Comparison of ENCODE assay signal across 1 cellular context in the genomic region with DNA sequence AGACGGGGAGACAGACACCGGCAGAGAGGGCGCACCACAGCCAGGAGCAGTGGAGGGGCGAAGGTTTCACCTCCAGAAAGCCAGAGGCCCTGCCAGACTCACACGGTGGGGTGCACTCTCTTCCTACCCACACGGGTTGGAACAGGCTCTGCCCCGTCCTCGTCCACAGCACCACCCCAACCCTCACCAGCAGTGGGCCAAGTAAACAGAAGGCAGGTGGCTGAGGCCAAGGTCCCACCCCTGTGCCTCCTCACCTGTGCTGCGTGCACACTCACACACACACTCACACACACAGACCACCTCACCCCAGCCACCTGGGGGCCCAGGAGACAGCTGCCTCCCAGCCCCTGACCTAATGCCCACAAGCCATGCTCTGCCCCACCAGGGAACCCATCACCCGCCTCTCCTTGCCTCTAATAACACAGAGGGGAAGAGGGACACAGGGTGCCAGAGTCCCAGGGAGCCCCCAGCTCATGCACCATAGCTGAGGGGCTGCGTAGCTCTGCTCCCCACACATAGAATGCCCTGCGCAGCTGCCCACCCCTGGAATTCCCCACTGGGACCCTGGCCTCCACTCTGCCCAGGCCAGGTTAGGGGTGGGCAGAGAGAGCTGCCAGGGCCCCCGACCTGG.
TF ChIP-seq lines count a peak whose summit lies in the region.

No MANE protein-coding gene starts in this region.

TF ChIP-seq in GM12878, 131 proteins besides CTCF, POLR2A, EP300 and RAD21:
- no peak for TF ChIP-seq POLR2AphosphoS2 (IDR thresholded peaks at IDR 0.05; ENCODE audit: low read depth, low read length)
- TF ChIP-seq BCLAF1 (IDR thresholded peaks at IDR 0.05) = no peak
- no peak for TF ChIP-seq CBFB (IDR thresholded peaks at IDR 0.05; ENCODE audit: low read depth)
- TF ChIP-seq ZNF217 (IDR thresholded peaks at IDR 0.05) = no peak
- TF ChIP-seq, protein P1, sequence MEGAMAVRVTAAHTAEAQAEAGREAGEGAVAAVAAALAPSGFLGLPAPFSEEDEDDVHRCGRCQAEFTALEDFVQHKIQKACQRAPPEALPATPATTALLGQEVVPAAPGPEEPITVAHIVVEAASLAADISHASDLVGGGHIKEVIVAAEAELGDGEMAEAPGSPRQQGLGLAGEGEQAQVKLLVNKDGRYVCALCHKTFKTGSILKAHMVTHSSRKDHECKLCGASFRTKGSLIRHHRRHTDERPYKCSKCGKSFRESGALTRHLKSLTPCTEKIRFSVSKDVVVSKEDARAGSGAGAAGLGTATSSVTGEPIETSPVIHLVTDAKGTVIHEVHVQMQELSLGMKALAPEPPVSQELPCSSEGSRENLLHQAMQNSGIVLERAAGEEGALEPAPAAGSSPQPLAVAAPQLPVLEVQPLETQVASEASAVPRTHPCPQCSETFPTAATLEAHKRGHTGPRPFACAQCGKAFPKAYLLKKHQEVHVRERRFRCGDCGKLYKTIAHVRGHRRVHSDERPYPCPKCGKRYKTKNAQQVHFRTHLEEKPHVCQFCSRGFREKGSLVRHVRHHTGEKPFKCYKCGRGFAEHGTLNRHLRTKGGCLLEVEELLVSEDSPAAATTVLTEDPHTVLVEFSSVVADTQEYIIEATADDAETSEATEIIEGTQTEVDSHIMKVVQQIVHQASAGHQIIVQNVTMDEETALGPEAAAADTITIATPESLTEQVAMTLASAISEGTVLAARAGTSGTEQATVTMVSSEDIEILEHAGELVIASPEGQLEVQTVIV (IDR thresholded peaks at IDR 0.05; ENCODE audit: borderline replicate concordance, partially characterized antibody) = no peak
- TF ChIP-seq NBN (IDR thresholded peaks at IDR 0.05) = 0 out of 2 replicates have a peak, but pooled peaks have one; percentile 18
- no peak for TF ChIP-seq ZNF384 (IDR thresholded peaks at IDR 0.05; ENCODE audit: borderline replicate concordance, low read depth, low read length)
- 0 out of 2 replicates have a peak, but pooled peaks have one; percentile 36 for TF ChIP-seq HDGF (IDR thresholded peaks at IDR 0.05)
- TF ChIP-seq TCF3 (IDR thresholded peaks at IDR 0.05; ENCODE audit: borderline replicate concordance, insufficient read depth, low read depth, low read length) = no peak
- TF ChIP-seq, protein P2, sequence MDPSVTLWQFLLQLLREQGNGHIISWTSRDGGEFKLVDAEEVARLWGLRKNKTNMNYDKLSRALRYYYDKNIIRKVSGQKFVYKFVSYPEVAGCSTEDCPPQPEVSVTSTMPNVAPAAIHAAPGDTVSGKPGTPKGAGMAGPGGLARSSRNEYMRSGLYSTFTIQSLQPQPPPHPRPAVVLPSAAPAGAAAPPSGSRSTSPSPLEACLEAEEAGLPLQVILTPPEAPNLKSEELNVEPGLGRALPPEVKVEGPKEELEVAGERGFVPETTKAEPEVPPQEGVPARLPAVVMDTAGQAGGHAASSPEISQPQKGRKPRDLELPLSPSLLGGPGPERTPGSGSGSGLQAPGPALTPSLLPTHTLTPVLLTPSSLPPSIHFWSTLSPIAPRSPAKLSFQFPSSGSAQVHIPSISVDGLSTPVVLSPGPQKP (IDR thresholded peaks at IDR 0.05; ENCODE audit: low read depth, low read length) = no peak
- no peak for TF ChIP-seq MTA2 (IDR thresholded peaks at IDR 0.05; ENCODE audit: low read depth)
- TF ChIP-seq SREBF1 (IDR thresholded peaks at IDR 0.05; ENCODE audit: low read length) = no peak
